18 cellular contexts compared by ENCODE assay signal in genomic region chr2:151339168-151339567, GRCh38. TPM values are rescaled to one million over a fixed set of nuclear protein-coding genes. Genes with fewer than 3 reads are reported as not detected.
DNase-seq lines count a peak whose midpoint lies in the region; ATAC-seq, FAIRE-seq and TF ChIP-seq lines count a peak whose summit lies in the region.
"Had no signal": no experiment of that assay in that cellular context is flagged by ENCODE, and none has a peak within 500 bp of the region (broad histone marks: within the 10 kb centered on the region; RNA-seq: fewer than 3 reads in every experiment).

No MANE protein-coding gene starts in this region.

- no peaks in the 10 kb centered on the region for H3K79me2 ChIP-seq in K562 (ENCODE audit: control insufficient read depth, insufficient read depth, low read length)
- no peaks in the 10 kb centered on the region for H3K79me2 ChIP-seq in smooth muscle cell (ENCODE audit: low read depth)

- H3K9me3 ChIP-seq in K562 (replicated peaks; ENCODE audit: control insufficient read depth, insufficient read depth, low read depth, low read length) = no peaks in the 10 kb centered on the region
- H3K9me3 ChIP-seq in iPS-18a (ENCODE audit: control insufficient read depth, low read depth, low read length) = peaks cover 7% of the 10 kb centered on the region
- no peaks in the 10 kb centered on the region for H3K9me3 ChIP-seq in smooth muscle cell (replicated peaks; ENCODE audit: low read depth)
- H3K9me3 ChIP-seq in colonic mucosa = no peaks in the 10 kb centered on the region
- H3K9me3 ChIP-seq: upper lobe of left lung had no signal

- ATAC-seq in Right ventricle myocardium superior (ENCODE audit: poor library complexity) (peak; percentile 27), left ventricle myocardium superior (no peak), K562 (no peak)
- ATAC-seq: esophagus mucosa, sciatic nerve had no signal

- intact Hi-C loops in Right ventricle myocardium superior (cut with DNase I) = no loop called here
- intact Hi-C loops in left ventricle myocardium superior (cut with micrococcal nuclease) = no loop called here
- intact Hi-C loops in K562 (cut with micrococcal nuclease) = loop anchor here (5.0 kb wide), 1 partner anchor 47 kb away; no protein-coding TSS in a partner anchor
- intact Hi-C loops in colonic mucosa (cut with DNase I) = no loop called here

- TF ChIP-seq EP300 in K562 (IDR thresholded peaks at IDR 0.05; ENCODE audit: low read length) = no peak

- no peaks in the 10 kb centered on the region for H3K4me1 ChIP-seq in K562 (replicated peaks in 1 of 2; ENCODE audit: control insufficient read depth in 2 of 2, insufficient read depth in 2 of 2, low read length in 2 of 2)
- peaks cover 28% of the 10 kb centered on the region for H3K4me1 ChIP-seq in iPS-18a (ENCODE audit: control insufficient read depth, low read depth, low read length)
- peaks cover 11% of the 10 kb centered on the region for H3K4me1 ChIP-seq in smooth muscle cell (ENCODE audit: low read depth)
- no peaks in the 10 kb centered on the region for H3K4me1 ChIP-seq in colonic mucosa

- FAIRE-seq in K562 (lab: Jason Lieb, UNC) = no peak
- FAIRE-seq: colon had no signal

- CTCF ChIA-PET in K562 (lab: Yijun Ruan, JAX; ENCODE audit: low intra/inter-chr PET ratio) = no interaction called here

- no peak for TF ChIP-seq RAD21 in K562 (CRISPR knock-in tag; conservative IDR thresholded peaks at IDR 0.05 in 1 of 2, IDR thresholded peaks at IDR 0.05 in 1 of 2)

- in situ Hi-C loops in K562 (cut with MboI) = no loop called here

- 0 out of 2 replicates have a peak overlapping the region, but pooled peaks have one; percentile 36 for H2AFZ ChIP-seq in K562 (ENCODE audit: low read depth, low read length)
- H2AFZ ChIP-seq in smooth muscle cell (ENCODE audit: low read depth) = peak overlapping the region; percentile 87

- no peak for TF ChIP-seq POLR2A in K562 (conservative IDR thresholded peaks at IDR 0.05)

- TF ChIP-seq CTCF in K562 (IDR thresholded peaks at IDR 0.05 in 2 of 3, conservative IDR thresholded peaks at IDR 0.05 in 1 of 3; ENCODE audit: insufficient read depth in 2 of 3, low read depth in 1 of 3, low read length in 3 of 3) = no peak
- TF ChIP-seq CTCF in smooth muscle cell (IDR thresholded peaks at IDR 0.05; ENCODE audit: borderline replicate concordance, insufficient read depth, poor library complexity, severe bottlenecking) = no peak
- no peak for TF ChIP-seq CTCF in colonic mucosa (IDR thresholded peaks at IDR 0.05)

- H3K27me3 ChIP-seq in K562 (ENCODE audit: control insufficient read depth in 2 of 2, insufficient read depth in 2 of 2, low read length in 2 of 2) (no peaks in the 10 kb centered on the region), iPS-18a (ENCODE audit: control insufficient read depth, insufficient read depth, low read length) (no peaks in the 10 kb centered on the region), smooth muscle cell (ENCODE audit: low read depth) (no peaks in the 10 kb centered on the region), colonic mucosa (no peaks in the 10 kb centered on the region)
- H3K27me3 ChIP-seq: upper lobe of left lung had no signal

- no peaks in the 10 kb centered on the region for H3K9me1 ChIP-seq in K562 (ENCODE audit: control insufficient read depth, insufficient read depth, low read length)

- BruUV-seq in K562 (replicated peaks; lab: Mats Ljungman, UMichigan) = no TSS peak

- no peak overlapping the region for H3K9ac ChIP-seq in K562 (ENCODE audit: insufficient read depth in 1 of 2, low read depth in 2 of 2, low read length in 2 of 2)
- no peak overlapping the region for H3K9ac ChIP-seq in iPS-18a (ENCODE audit: low read length)
- H3K9ac ChIP-seq in smooth muscle cell (ENCODE audit: low read depth) = no peak overlapping the region
- H3K9ac ChIP-seq in colonic mucosa (ENCODE audit: low read depth in 2 of 2, low read length in 2 of 2) = no peak overlapping the region

- DNase-seq in Right ventricle myocardium superior (no peak), left ventricle myocardium superior (no peak), K562 (ENCODE audit: extremely low read depth in 1 of 4, low spot score in 3 of 4) (no peak), smooth muscle cell (lab: John Stamatoyannopoulos, UW; ENCODE audit: unreplicated experiment) (no peak), caudate nucleus (lab: John Stamatoyannopoulos, UW) (no peak), colonic mucosa (no peak), activated gamma-delta T cell (lab: John Stamatoyannopoulos, UW) (no peak)
- DNase-seq: activated CD4-positive, alpha-beta T cell treated with anti-CD3 and anti-CD28 coated beads, Interleukin-2, amount 50 U/mL, for 4 hours; GDM1; NCI-H226; stimulated activated CD4-positive, alpha-beta T cell treated with anti-CD3 and anti-CD28 coated beads, Interleukin-4, amount 100 ng/mL, for 1 hour; upper lobe of left lung had no signal

- POLR2A ChIA-PET in K562 (lab: Yijun Ruan, JAX) = no interaction called here

- WGBS in K562 (ENCODE audit: insufficient coverage, low coverage, missing lambda C conversion rate) = 26% methylated on average over 7 of the region's 7 CpGs
- WGBS in smooth muscle cell (ENCODE audit: low lambda C conversion rate) = 45% methylated on average over 7 of the region's 7 CpGs

- H3K36me3 ChIP-seq in K562 (ENCODE audit: control insufficient read depth, insufficient read depth, low read length) (no peaks in the 10 kb centered on the region), iPS-18a (ENCODE audit: control insufficient read depth, low read depth, low read length) (no peaks in the 10 kb centered on the region), smooth muscle cell (ENCODE audit: low read depth) (no peaks in the 10 kb centered on the region), colonic mucosa (no peaks in the 10 kb centered on the region)
- H3K36me3 ChIP-seq: upper lobe of left lung had no signal

- H3K4me3 ChIP-seq in K562 = no peak overlapping the region
- H3K4me3 ChIP-seq in iPS-18a (ENCODE audit: low read length) = peak overlapping the region; percentile 9
- H3K4me3 ChIP-seq in smooth muscle cell = no peak overlapping the region
- no peak overlapping the region for H3K4me3 ChIP-seq in colonic mucosa
- H3K4me3 ChIP-seq: upper lobe of left lung had no signal

- H3K4me2 ChIP-seq in K562 (ENCODE audit: insufficient read depth, low read length) (no peak overlapping the region), smooth muscle cell (no peak overlapping the region)

- H4K20me1 ChIP-seq in K562 (replicated peaks; ENCODE audit: control insufficient read depth, insufficient read depth, low read length) (no peaks in the 10 kb centered on the region), smooth muscle cell (ENCODE audit: low read depth) (no peaks in the 10 kb centered on the region)

- H3F3A ChIP-seq in smooth muscle cell (ENCODE audit: low read depth) = no peaks in the 10 kb centered on the region

- no peak overlapping the region for H3K27ac ChIP-seq in K562 (ENCODE audit: extremely low read depth, low read depth, low read length)
- H3K27ac ChIP-seq in iPS-18a (ENCODE audit: low read length) = no peak overlapping the region
- H3K27ac ChIP-seq in smooth muscle cell (ENCODE audit: low read depth) = no peak overlapping the region
- no peak overlapping the region for H3K27ac ChIP-seq in caudate nucleus (ENCODE audit: low read depth, low read length)
- no peak overlapping the region for H3K27ac ChIP-seq in colonic mucosa
- H3K27ac ChIP-seq: upper lobe of left lung had no signal

RNA-seq across cellular contexts. Expression of gene TNFAIP6, which starts 18.2 kb away (rescaled TPM):
- total RNA-seq in Right ventricle myocardium superior (2.8 TPM), left ventricle myocardium superior (2.4 TPM), K562 (2014; rRNA removed) (not detected in 2 replicates), K562 (2014; rRNA removed; fragmentation: Illumina TruSeq; extraction: Trizol) (not detected in 2 replicates), K562 (2015; rRNA removed; fragmentation: Illumina TruSeq; extraction: Trizol) (not detected in 2 replicates), K562 (2021) (not detected in 2 replicates), smooth muscle cell (38.4 and 49.1 TPM in 2 replicates), colonic mucosa (1 to 10 TPM in 1 of 2 donors, under 1 TPM in 1; 0.57 to 2.4 TPM)
- total RNA-seq in K562 (2011; cell fraction: chromatin; rRNA removed; ENCODE audit: low replicate concordance) = not detected in 2 replicates
- total RNA-seq in K562 (2011; cell fraction: nucleolus; rRNA removed) = not detected in 2 replicates
- not detected in 2 replicates for total RNA-seq in K562 (2011; cell fraction: nucleoplasm; rRNA removed)
- polyA plus RNA-seq in K562 (2011; rRNA removed) (not detected in 2 replicates), K562 (2014; fragmentation: Illumina TruSeq; extraction: Trizol) (0.07 and 0.32 TPM in 2 replicates), K562 (2014; fragmentation: Nextera tagmentation; extraction: Ambion mirVana) (under 1 TPM; 0.08 to 0.28 TPM), K562 (2014; rRNA removed) (not detected in 2 replicates), smooth muscle cell (33.0 and 38.2 TPM in 2 replicates)
- not detected in 2 replicates for polyA plus RNA-seq in K562 (2011; cell fraction: cytosol; rRNA removed)
- not detected in 2 replicates for polyA plus RNA-seq in K562 (2011; cell fraction: nucleus; rRNA removed)
- 0.11 and 0.16 TPM in 2 replicates for polyA plus RNA-seq in K562 (2012)
- polyA minus RNA-seq in K562 (2011; rRNA and poly(A)+ RNA removed) = not detected in 2 replicates
- not detected in 2 replicates for polyA minus RNA-seq in K562 (2011; cell fraction: cytosol; rRNA and poly(A)+ RNA removed)
- not detected in 2 replicates for polyA minus RNA-seq in K562 (2011; cell fraction: nucleus; rRNA and poly(A)+ RNA removed)
- total RNA-seq: activated T-helper 1 cell treated with anti-CD3 and anti-CD28 coated beads, Interleukin-12 subunit alpha, Interleukin-12 subunit beta, Interleukin-2, Interleukin-4 antibody, amounts not matched to agents 30 ng/mL and 10 ng/mL and 1 ng/mL, durations not matched to agents 14 hours and 24 hours and 36 hours; OCI-LY7 had no signal

RNA-seq across cellular contexts. Expression of gene NMI, which starts 49.7 kb away (rescaled TPM):
- total RNA-seq in Right ventricle myocardium superior = 3.6 TPM
- 3.9 TPM for total RNA-seq in left ventricle myocardium superior
- 3.5 and 10.2 TPM in 2 replicates for total RNA-seq in K562 (2011; cell fraction: chromatin; rRNA removed; ENCODE audit: low replicate concordance)
- 1.8 and 2.4 TPM in 2 replicates for total RNA-seq in K562 (2011; cell fraction: nucleolus; rRNA removed)
- 5.3 and 8.5 TPM in 2 replicates for total RNA-seq in K562 (2011; cell fraction: nucleoplasm; rRNA removed)
- total RNA-seq in K562 (2014; rRNA removed) = 21.9 and 23.5 TPM in 2 replicates
- total RNA-seq in K562 (2014; rRNA removed; fragmentation: Illumina TruSeq; extraction: Trizol) = 20.3 and 23.6 TPM in 2 replicates
- total RNA-seq in K562 (2015; rRNA removed; fragmentation: Illumina TruSeq; extraction: Trizol) = 25.0 and 31.1 TPM in 2 replicates
- 23.3 and 25.0 TPM in 2 replicates for total RNA-seq in K562 (2021)
- 13.6 and 17.4 TPM in 2 replicates for polyA plus RNA-seq in K562 (2011; rRNA removed)
- polyA plus RNA-seq in K562 (2011; cell fraction: cytosol; rRNA removed) = 2.3 and 5.3 TPM in 2 replicates
- 2.6 and 4.1 TPM in 2 replicates for polyA plus RNA-seq in K562 (2011; cell fraction: nucleus; rRNA removed)
- polyA plus RNA-seq in K562 (2012) = 49.3 and 55.1 TPM in 2 replicates
- 34.0 and 39.5 TPM in 2 replicates for polyA plus RNA-seq in K562 (2014; fragmentation: Illumina TruSeq; extraction: Trizol)
- 10 to 100 TPM; 29.7 to 36.4 TPM for polyA plus RNA-seq in K562 (2014; fragmentation: Nextera tagmentation; extraction: Ambion mirVana)
- 35.7 and 39.0 TPM in 2 replicates for polyA plus RNA-seq in K562 (2014; rRNA removed)
- 11.9 and 15.3 TPM in 2 replicates for polyA minus RNA-seq in K562 (2011; rRNA and poly(A)+ RNA removed)
- polyA minus RNA-seq in K562 (2011; cell fraction: cytosol; rRNA and poly(A)+ RNA removed) = 4.5 and 7.8 TPM in 2 replicates
- 3.0 and 4.9 TPM in 2 replicates for polyA minus RNA-seq in K562 (2011; cell fraction: nucleus; rRNA and poly(A)+ RNA removed)
- total RNA-seq in smooth muscle cell = 2.4 and 4.3 TPM in 2 replicates
- polyA plus RNA-seq in smooth muscle cell = 2.5 and 4.8 TPM in 2 replicates
- 10 to 100 TPM; 18.4 to 21.1 TPM for total RNA-seq in colonic mucosa

Comparison
In these comparisons a context has a peak if more than half of its experiments do, and no peak if none do; other contexts are left out.
1. RNA of gene TNFAIP6, which starts 18.2 kb away (total RNA-seq): 38.4 to 49.1 TPM in smooth muscle cell; 2.8 TPM in Right ventricle myocardium superior (single experiment), 0.57 to 2.4 TPM in colonic mucosa, 2.4 TPM in left ventricle myocardium superior (single experiment) and not detected in K562; every median in the first group is over 10 times any median in the second.